In genomic region chr11:129508163-129508562, GRCh38 we compare ENCODE assay signal across 8 cellular contexts.
"Had no signal": no experiment of that assay in that cellular context is flagged by ENCODE, and none has a peak within 500 bp of the region (broad histone marks: within the 10 kb centered on the region; RNA-seq: fewer than 3 reads in every experiment).

No MANE protein-coding gene starts in this region.

- DNase-seq: GM23248, GOT3, H7, H9, HCEC 1CT, HFFc6 had no signal

- H3K4me1 ChIP-seq: HAP-1 had no signal

- H3K27ac ChIP-seq: GM23248 had no signal

- H3K4me3 ChIP-seq: GM23248, GM23338, HAP-1 had no signal

- H3K36me3 ChIP-seq: HAP-1 had no signal

- H3K9me3 ChIP-seq: HAP-1 had no signal
